In the genomic region with DNA sequence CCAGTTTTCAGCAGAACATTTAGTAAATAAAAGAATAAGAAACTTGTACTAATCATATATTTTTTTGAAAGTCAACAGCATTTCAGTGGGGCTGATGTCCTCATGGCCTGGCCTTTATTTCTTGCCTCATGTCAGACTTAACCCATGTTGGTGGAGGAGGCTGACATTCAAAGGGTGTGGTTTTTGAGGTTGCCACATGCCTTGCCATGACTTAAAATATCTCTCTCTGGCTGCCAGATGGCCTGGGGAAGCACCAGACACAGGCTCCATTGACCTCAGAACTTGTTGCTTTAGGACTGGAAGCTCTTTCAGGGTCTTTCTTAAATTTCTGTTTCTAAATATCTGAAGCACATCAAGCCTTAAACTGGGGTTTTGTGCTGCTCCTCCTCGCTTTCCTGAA, we compare ENCODE assay signal across 9 cellular contexts. TPM values are rescaled to one million over a fixed set of nuclear protein-coding genes. Genes with fewer than 3 reads are reported as not detected.
DNase-seq lines count a peak whose midpoint lies in the region; ATAC-seq lines count a peak whose summit lies in the region.
"Had no signal": no experiment of that assay in that cellular context is flagged by ENCODE, and none has a peak within 500 bp of the region (broad histone marks: within the 10 kb centered on the region; RNA-seq: fewer than 3 reads in every experiment).

No MANE protein-coding gene starts in this region.

- H3K9me3 Mint-ChIP-seq in activated T-cell treated with anti-CD3 and anti-CD28 coated beads, Interleukin-2, amount 50 U/mL, for 4 hours, result peaks cover 3% of the 10 kb centered on the region

- H3K9me3 ChIP-seq in Karpas-422 (ENCODE audit: low read length), result no peaks in the 10 kb centered on the region

- no peaks in the 10 kb centered on the region for H3K9me2 ChIP-seq in Karpas-422 (replicated peaks; ENCODE audit: insufficient read depth, low read length)

- no peak overlapping the region for H3K9ac ChIP-seq in Karpas-422 (ENCODE audit: low read length)

- H4K20me1 ChIP-seq in Karpas-422 (ENCODE audit: insufficient read depth, low read depth, low read length), result no peaks in the 10 kb centered on the region

- DNase-seq in EL (peak; percentile 48), NCI-H1048 (lab: John Stamatoyannopoulos, UW) (no peak), HK-2 (ENCODE audit: unreplicated experiment) (no peak), Karpas-422 (no peak)
- no peak for DNase-seq in activated T-cell treated with anti-CD3 and anti-CD28 coated beads, Interleukin-2, amount 50 U/mL, for 4 hours

- H3K27me3 Mint-ChIP-seq in activated T-cell treated with anti-CD3 and anti-CD28 coated beads, Interleukin-2, amount 50 U/mL, for 4 hours (ENCODE audit: low read depth), result no peaks in the 10 kb centered on the region

- ATAC-seq in GM19452 (IDR thresholded peaks at IDR 0.05; ENCODE audit: unreplicated experiment), result peak; percentile 99
- ATAC-seq in HG03378 (IDR thresholded peaks at IDR 0.05; ENCODE audit: unreplicated experiment), result peak; percentile 98
- ATAC-seq in activated T-cell treated with anti-CD3 and anti-CD28 coated beads, Interleukin-2, amount 50 U/mL, for 4 hours, result peak; percentile 65 to 78

- no peaks in the 10 kb centered on the region for H3K36me3 ChIP-seq in Karpas-422 (ENCODE audit: insufficient read depth, low read length)

- H3K27ac ChIP-seq in skin epidermis (peak overlapping the region in 12 of 21 experiments; percentile 12 to 79 (median 50)), Karpas-422 (ENCODE audit: low read length) (no peak overlapping the region)

- H3K36me3 Mint-ChIP-seq in activated T-cell treated with anti-CD3 and anti-CD28 coated beads, Interleukin-2, amount 50 U/mL, for 4 hours (ENCODE audit: insufficient read depth), result no peaks in the 10 kb centered on the region
- H3K36me3 Mint-ChIP-seq: brain had no signal

- no peak overlapping the region for H3K4me2 ChIP-seq in Karpas-422 (ENCODE audit: low read depth, low read length, poor library complexity, severe bottlenecking)

- H3K4me1 ChIP-seq in Karpas-422 (ENCODE audit: low read length), result peaks cover 8% of the 10 kb centered on the region

- no peak overlapping the region for H3K4me3 ChIP-seq in skin epidermis
- no peak overlapping the region for H3K4me3 ChIP-seq in Karpas-422 (ENCODE audit: low read length)

- no peaks in the 10 kb centered on the region for H3K79me2 ChIP-seq in Karpas-422 (ENCODE audit: low read length)

- H3K4me1 Mint-ChIP-seq in activated T-cell treated with anti-CD3 and anti-CD28 coated beads, Interleukin-2, amount 50 U/mL, for 4 hours (ENCODE audit: low read depth), result peaks cover 16% of the 10 kb centered on the region

- H3K4me3 Mint-ChIP-seq in activated T-cell treated with anti-CD3 and anti-CD28 coated beads, Interleukin-2, amount 50 U/mL, for 4 hours, result no peak overlapping the region
- H3K4me3 Mint-ChIP-seq: brain had no signal

- H3K27me3 ChIP-seq in Karpas-422 (ENCODE audit: low read length), result no peaks in the 10 kb centered on the region

- H2AFZ ChIP-seq in Karpas-422 (ENCODE audit: low read length), result no peak overlapping the region

RNA-seq across cellular contexts. Expression of a gene that starts 32.5 kb away (rescaled TPM):
- 100 to 1,000 TPM in 2 of 3 donors, 10 to 100 TPM in 1; 78.3 to 124 (median 124) TPM for total RNA-seq in activated T-cell treated with anti-CD3 and anti-CD28 coated beads, Interleukin-2, amount 50 U/mL, for 4 hours
- total RNA-seq in Karpas-422 (2014; rRNA removed; shearing (Covaris generic); ENCODE audit: low replicate concordance), result not detected in 2 replicates

Comparison
In these comparisons a context has a peak if more than half of its experiments do, and no peak if none do; other contexts are left out.
1. RNA of a gene that starts 32.5 kb away (total RNA-seq): 78.3 to 124 TPM in activated T-cell treated with anti-CD3 and anti-CD28 coated beads, Interleukin-2, amount 50 U/mL, for 4 hours; not detected in Karpas-422; every median in the first group is over 10 times any median in the second.
2. Peak in every context shown above with its lines, with median percentiles within 50 percentile points of each other: ATAC-seq.